ENCODE assay signal across 12 cellular contexts in the genomic region with DNA sequence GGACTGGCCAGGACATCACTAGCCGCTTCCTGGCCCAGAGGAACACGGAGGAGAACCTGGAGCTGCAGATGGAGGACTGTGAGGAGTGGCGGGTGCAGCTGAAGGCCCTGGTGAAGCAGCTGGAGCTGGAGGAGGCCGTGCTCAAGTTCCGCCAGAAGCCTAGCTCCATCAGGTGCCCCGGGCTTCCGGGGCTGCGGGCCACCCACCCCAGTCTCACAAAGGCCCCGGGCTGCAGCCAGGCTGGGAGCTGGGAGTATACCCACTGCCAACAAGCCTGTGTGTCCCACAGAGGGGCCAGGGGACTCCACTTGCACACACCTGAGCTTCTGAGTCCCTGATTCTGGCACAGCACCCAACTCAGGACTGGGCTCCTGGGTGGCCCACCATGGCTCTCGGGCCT. TPM values are rescaled to one million over a fixed set of nuclear protein-coding genes. Genes with fewer than 3 reads are reported as not detected.
DNase-seq lines count a peak whose midpoint lies in the region; ATAC-seq and TF ChIP-seq lines count a peak whose summit lies in the region.
"Had no signal": no experiment of that assay in that cellular context is flagged by ENCODE, and none has a peak within 500 bp of the region (broad histone marks: within the 10 kb centered on the region; RNA-seq: fewer than 3 reads in every experiment).

No MANE protein-coding gene starts in this region.

- H3K36me3 ChIP-seq in OCI-LY3 (replicated peaks; ENCODE audit: low read depth, low read length), result peaks cover 22% of the 10 kb centered on the region
- H3K36me3 ChIP-seq: cardiac muscle cell had no signal

- no peak overlapping the region for H3K27ac ChIP-seq in OCI-LY3 (ENCODE audit: low read length)
- H3K27ac ChIP-seq: cardiac muscle cell had no signal

- H3K9me3 ChIP-seq in OCI-LY3 (ENCODE audit: insufficient read depth, low read length), result no peaks in the 10 kb centered on the region

- H3K27me3 ChIP-seq in OCI-LY3 (ENCODE audit: low read depth, low read length), result peaks cover 7% of the 10 kb centered on the region; the same call in 1 of the 2 replicates
- H3K27me3 ChIP-seq: cardiac muscle cell had no signal

- H3K79me2 ChIP-seq in OCI-LY3 (ENCODE audit: low read length), result peaks cover 43% of the 10 kb centered on the region

- H4K20me1 ChIP-seq in OCI-LY3 (ENCODE audit: insufficient read depth, low read length), result peaks cover 20% of the 10 kb centered on the region

- peak overlapping the region; percentile 91 for H3K4me3 Mint-ChIP-seq in activated CD4-positive, alpha-beta T cell treated with anti-CD3 and anti-CD28 coated beads, Interleukin-2, amount 10 ng/mL, durations not matched to agents 24 days and 14 days
- H3K4me3 Mint-ChIP-seq in dendritic cell treated with granulocyte-macrophage colony-stimulating factor and Interleukin-4, amounts not matched to agents 40 ng/mL and 50 ng/mL, for 4 days, result peak overlapping the region; percentile 86
- peak overlapping the region; percentile 84 for H3K4me3 Mint-ChIP-seq in progenitor cell of endocrine pancreas (ENCODE audit: low read depth)

- no peak overlapping the region for H3K9ac ChIP-seq in OCI-LY3 (ENCODE audit: low read length)

- peaks cover 20% of the 10 kb centered on the region for H3K36me3 Mint-ChIP-seq in activated CD4-positive, alpha-beta T cell treated with anti-CD3 and anti-CD28 coated beads, Interleukin-2, amount 10 ng/mL, durations not matched to agents 24 days and 14 days (ENCODE audit: low read depth)
- H3K36me3 Mint-ChIP-seq in dendritic cell treated with granulocyte-macrophage colony-stimulating factor and Interleukin-4, amounts not matched to agents 40 ng/mL and 50 ng/mL, for 4 days (ENCODE audit: low read depth), result peaks cover 56% of the 10 kb centered on the region
- H3K36me3 Mint-ChIP-seq in progenitor cell of endocrine pancreas (ENCODE audit: insufficient read depth), result peaks cover 6% of the 10 kb centered on the region

- H2AFZ ChIP-seq in OCI-LY3 (ENCODE audit: low read depth, low read length), result no peak overlapping the region

- H3K27ac Mint-ChIP-seq in activated CD4-positive, alpha-beta T cell treated with anti-CD3 and anti-CD28 coated beads, Interleukin-2, amount 10 ng/mL, durations not matched to agents 24 days and 14 days, result peak overlapping the region; percentile 29
- H3K27ac Mint-ChIP-seq in dendritic cell treated with granulocyte-macrophage colony-stimulating factor and Interleukin-4, amounts not matched to agents 40 ng/mL and 50 ng/mL, for 4 days, result no peak overlapping the region
- H3K27ac Mint-ChIP-seq in progenitor cell of endocrine pancreas, result no peak overlapping the region

- no peaks in the 10 kb centered on the region for H3K9me3 Mint-ChIP-seq in activated CD4-positive, alpha-beta T cell treated with anti-CD3 and anti-CD28 coated beads, Interleukin-2, amount 10 ng/mL, durations not matched to agents 24 days and 14 days
- H3K9me3 Mint-ChIP-seq in dendritic cell treated with granulocyte-macrophage colony-stimulating factor and Interleukin-4, amounts not matched to agents 40 ng/mL and 50 ng/mL, for 4 days, result no peaks in the 10 kb centered on the region
- H3K9me3 Mint-ChIP-seq in progenitor cell of endocrine pancreas (ENCODE audit: low read depth), result no peaks in the 10 kb centered on the region

- no peak for DNase-seq in activated CD4-positive, alpha-beta T cell treated with anti-CD3 and anti-CD28 coated beads, Interleukin-2, amount 10 ng/mL, durations not matched to agents 24 days and 14 days
- DNase-seq in activated CD4-positive, alpha-beta T cell treated with anti-CD3 and anti-CD28 coated beads for 1 hour, result no peak
- no peak for DNase-seq in progenitor cell of endocrine pancreas (ENCODE audit: low spot score, unreplicated experiment)
- no peak for DNase-seq in NCI-H2171 (lab: John Stamatoyannopoulos, UW)
- no peak for DNase-seq in nucleus accumbens (lab: John Stamatoyannopoulos, UW)
- DNase-seq: Kasumi-1, SIG-M5, trophoblast cell had no signal

- no peak overlapping the region for H3K4me3 ChIP-seq in OCI-LY3 (ENCODE audit: low read length)

- intact Hi-C loops in activated CD4-positive, alpha-beta T cell treated with anti-CD3 and anti-CD28 coated beads, Interleukin-2, amount 10 ng/mL, durations not matched to agents 24 days and 14 days (cut with micrococcal nuclease), result loop anchor here (2.0 to 10.0 kb wide), 3 partner anchors 13 to 96 kb away; partner anchors contain the start of gene TRAF2
- intact Hi-C loops in dendritic cell treated with granulocyte-macrophage colony-stimulating factor and Interleukin-4, amounts not matched to agents 40 ng/mL and 50 ng/mL, for 4 days (cut with micrococcal nuclease), result loop anchor here (2.0 kb wide), 1 partner anchor 43 kb away; the partner anchor contains the start of gene PHPT1

- TF ChIP-seq CTCF in OCI-LY3 (IDR thresholded peaks at IDR 0.05; ENCODE audit: low read depth, low read length), result no peak
- no peak for TF ChIP-seq CTCF in progenitor cell of endocrine pancreas (IDR thresholded peaks at IDR 0.05; ENCODE audit: unreplicated experiment)

- no peak for ATAC-seq in HG03457 (IDR thresholded peaks at IDR 0.05; ENCODE audit: unreplicated experiment)

- peaks cover 31% of the 10 kb centered on the region for H3K4me1 Mint-ChIP-seq in activated CD4-positive, alpha-beta T cell treated with anti-CD3 and anti-CD28 coated beads, Interleukin-2, amount 10 ng/mL, durations not matched to agents 24 days and 14 days
- peaks cover 39% of the 10 kb centered on the region for H3K4me1 Mint-ChIP-seq in dendritic cell treated with granulocyte-macrophage colony-stimulating factor and Interleukin-4, amounts not matched to agents 40 ng/mL and 50 ng/mL, for 4 days (ENCODE audit: low read depth)
- H3K4me1 Mint-ChIP-seq in progenitor cell of endocrine pancreas (ENCODE audit: low read depth), result peaks cover 24% of the 10 kb centered on the region

- peaks cover 22% of the 10 kb centered on the region for H3K4me1 ChIP-seq in OCI-LY3 (ENCODE audit: low read length)

- peaks cover 5% of the 10 kb centered on the region for H3K27me3 Mint-ChIP-seq in activated CD4-positive, alpha-beta T cell treated with anti-CD3 and anti-CD28 coated beads, Interleukin-2, amount 10 ng/mL, durations not matched to agents 24 days and 14 days
- peaks cover 24% of the 10 kb centered on the region for H3K27me3 Mint-ChIP-seq in dendritic cell treated with granulocyte-macrophage colony-stimulating factor and Interleukin-4, amounts not matched to agents 40 ng/mL and 50 ng/mL, for 4 days
- no peaks in the 10 kb centered on the region for H3K27me3 Mint-ChIP-seq in progenitor cell of endocrine pancreas

- peak overlapping the region; percentile 98; the same call in 1 of the 2 replicates for H3K4me2 ChIP-seq in OCI-LY3 (ENCODE audit: low read length)

RNA-seq across cellular contexts. Expression of gene RABL6, which starts 1.7 kb away (rescaled TPM):
- 116 and 119 TPM in 2 replicates for total RNA-seq in activated CD4-positive, alpha-beta T cell treated with anti-CD3 and anti-CD28 coated beads, Interleukin-2, amount 10 ng/mL, durations not matched to agents 24 days and 14 days
- total RNA-seq in progenitor cell of endocrine pancreas, result 129 and 130 TPM in 2 replicates

RNA-seq across cellular contexts. Expression of gene CCDC183, which starts 9.9 kb away (rescaled TPM):
- total RNA-seq in activated CD4-positive, alpha-beta T cell treated with anti-CD3 and anti-CD28 coated beads, Interleukin-2, amount 10 ng/mL, durations not matched to agents 24 days and 14 days, result 0.14 and 0.42 TPM in 2 replicates
- total RNA-seq in progenitor cell of endocrine pancreas, result 9.0 and 9.5 TPM in 2 replicates

RNA-seq across cellular contexts. Expression of gene TMEM141, which starts 14.9 kb away (rescaled TPM):
- 36.1 and 40.1 TPM in 2 replicates for total RNA-seq in activated CD4-positive, alpha-beta T cell treated with anti-CD3 and anti-CD28 coated beads, Interleukin-2, amount 10 ng/mL, durations not matched to agents 24 days and 14 days
- total RNA-seq in progenitor cell of endocrine pancreas, result 57.8 and 62.2 TPM in 2 replicates

RNA-seq across cellular contexts. Expression of gene AJM1, which starts 36.2 kb away (rescaled TPM):
- total RNA-seq in activated CD4-positive, alpha-beta T cell treated with anti-CD3 and anti-CD28 coated beads, Interleukin-2, amount 10 ng/mL, durations not matched to agents 24 days and 14 days, result 5.7 and 5.9 TPM in 2 replicates
- 5.1 and 5.8 TPM in 2 replicates for total RNA-seq in progenitor cell of endocrine pancreas

RNA-seq across cellular contexts. Expression of gene LCN15, which starts 41.7 kb away (rescaled TPM):
- not detected in 2 replicates for total RNA-seq in activated CD4-positive, alpha-beta T cell treated with anti-CD3 and anti-CD28 coated beads, Interleukin-2, amount 10 ng/mL, durations not matched to agents 24 days and 14 days
- total RNA-seq in progenitor cell of endocrine pancreas, result not detected in 2 replicates
